In genomic region chr7:137006293-137006692, GRCh38 we compare ENCODE assay signal across 16 cellular contexts.
DNase-seq lines count a peak whose midpoint lies in the region; TF ChIP-seq lines count a peak whose summit lies in the region.
"Had no signal": no experiment of that assay in that cellular context is flagged by ENCODE, and none has a peak within 500 bp of the region (broad histone marks: within the 10 kb centered on the region; RNA-seq: fewer than 3 reads in every experiment).

No MANE protein-coding gene starts in this region.

- peak overlapping the region; percentile 13 for H3K27ac ChIP-seq in fibroblast of lung (ENCODE audit: insufficient read depth, low read length)
- peak overlapping the region in 3 of 4 donors; percentile 30 to 65 (median 59) for H3K27ac ChIP-seq in transverse colon
- H3K27ac ChIP-seq: VCaP had no signal

- no peaks in the 10 kb centered on the region for H4K20me1 ChIP-seq in fibroblast of lung (ENCODE audit: control insufficient read depth, extremely low read depth, insufficient read depth, low read length)

- 14 to 27% methylated on average over 1 of the region's 1 CpG for WGBS in transverse colon (ENCODE audit: low coverage in 1 of 2), 2 donors

- TF ChIP-seq EP300 in transverse colon (IDR thresholded peaks at IDR 0.05; ENCODE audit: low read depth) = no peak

- H3K27me3 ChIP-seq in fibroblast of lung (ENCODE audit: control insufficient read depth, insufficient read depth, low read length) = no peaks in the 10 kb centered on the region
- no peaks in the 10 kb centered on the region for H3K27me3 ChIP-seq in transverse colon

- H3K36me3 ChIP-seq in fibroblast of lung (ENCODE audit: control insufficient read depth, insufficient read depth, low read length) = no peaks in the 10 kb centered on the region
- H3K36me3 ChIP-seq in transverse colon = no peaks in the 10 kb centered on the region

- no peak for TF ChIP-seq POLR2A in transverse colon (IDR thresholded peaks at IDR 0.05)

- DNase-seq in LHCN-M2 (ENCODE audit: low read depth) = peak; percentile 45
- peak; percentile 47 to 90 for DNase-seq in fibroblast of lung (ENCODE audit: low read depth in 2 of 2)
- DNase-seq in mucosa of gallbladder (ENCODE audit: low spot score) = peak; percentile 14
- DNase-seq in transverse colon = no peak
- no peak for DNase-seq in iPS-NIHi11 (ENCODE audit: low spot score)
- DNase-seq in cerebellar cortex (ENCODE audit: low spot score) = no peak
- DNase-seq in stimulated activated CD4-positive, alpha-beta T cell treated with anti-CD3 and anti-CD28 coated beads, Interleukin-4, amount 100 ng/mL, for 1 hour = no peak
- DNase-seq: activated CD8-positive, alpha-beta T cell treated with anti-CD3 and anti-CD28 coated beads for 36 hours; activated T-cell treated with anti-CD3 and anti-CD28 coated beads, Interleukin-2, amount 50 U/mL, for 72 hours; DMS79 treated with DMSO at 0.1 percent for 48 hours; hypothalamus; naive B cell; NCI-H2081 treated with DMSO at 0.1 percent for 48 hours; NCI-H748 treated with DMSO at 0.1 percent for 48 hours; stimulated activated CD4-positive, alpha-beta T cell treated with anti-CD3 and anti-CD28 coated beads, Interleukin-1b, Interleukin-23, amount 100 ng/mL, for 48 hours had no signal

- no peak overlapping the region for H3K4me3 ChIP-seq in fibroblast of lung (replicated peaks in 1 of 4; ENCODE audit: control extremely low read depth in 1 of 4, insufficient read depth in 1 of 4, low read depth in 3 of 4, low read length in 4 of 4)
- H3K4me3 ChIP-seq in transverse colon = no peak overlapping the region

- intact Hi-C loops in transverse colon (cut with DNase I; ENCODE audit: low total_unique reads) = loop anchor here (5.0 kb wide), 1 partner anchor 139 kb away; the partner anchor contains the start of gene CHRM2

- in situ Hi-C loops in transverse colon (cut with MboI; ENCODE audit: low pct_ligation_motif_present in 1 of 4, low pct_unique_long_range_greater_than_20kb in 1 of 4, low sequenced_read_pairs in 3 of 4) = no loop called here

- TF ChIP-seq CTCF in fibroblast of lung (conservative IDR thresholded peaks at IDR 0.05 in 1 of 2, IDR thresholded peaks at IDR 0.05 in 1 of 2; ENCODE audit: low read depth in 1 of 2, low read length in 2 of 2) (no peak), transverse colon (IDR thresholded peaks at IDR 0.05) (no peak)

- H2AFZ ChIP-seq in fibroblast of lung (ENCODE audit: low read length) = no peak overlapping the region

- H3K9me3 ChIP-seq in fibroblast of lung (ENCODE audit: control insufficient read depth, insufficient read depth, low read depth, low read length) (no peaks in the 10 kb centered on the region), transverse colon (no peaks in the 10 kb centered on the region)

- no peaks in the 10 kb centered on the region for H3K79me2 ChIP-seq in fibroblast of lung (ENCODE audit: control insufficient read depth, insufficient read depth, low read length)

- H3K4me2 ChIP-seq in fibroblast of lung (ENCODE audit: extremely low read depth, insufficient read depth, low read length) = peak overlapping the region; percentile 52

- H3K9ac ChIP-seq in fibroblast of lung (ENCODE audit: insufficient read depth, low read length) = no peak overlapping the region

- H3K4me1 ChIP-seq in fibroblast of lung (ENCODE audit: control insufficient read depth, extremely low read depth, insufficient read depth, low read length) = peaks cover 12% of the 10 kb centered on the region
- H3K4me1 ChIP-seq in transverse colon = peaks cover 0 to 13% (median 2%) of the 10 kb centered on the region in 4 donors

Comparison
In these comparisons a context has a peak if more than half of its experiments do, and no peak if none do; other contexts are left out.
1. DNase-seq: peak in LHCN-M2 (single experiment), fibroblast of lung (2 of 2) and mucosa of gallbladder (single experiment); none in transverse colon (single experiment), iPS-NIHi11 (single experiment), cerebellar cortex (single experiment) and stimulated activated CD4-positive, alpha-beta T cell treated with anti-CD3 and anti-CD28 coated beads, Interleukin-4, amount 100 ng/mL, for 1 hour (single experiment).